Comparison of ENCODE assay signal across 2 cellular contexts in genomic region chr20:51571470-51571794, GRCh38.
A peak's percentile ranks its signal among the peaks of the same experiment; 100 is the strongest.
TF ChIP-seq lines count a peak whose summit lies in the region.

No MANE protein-coding gene starts in this region.

TF ChIP-seq in HEK293, 187 proteins besides CTCF, POLR2A, EP300 and RAD21:
- TF ChIP-seq EGR2 (tag by site-specific recombination; IDR thresholded peaks at IDR 0.05; ENCODE audit: low read depth), result no peak
- TF ChIP-seq ZNF426 (tag by site-specific recombination; IDR thresholded peaks at IDR 0.05), result no peak
- no peak for TF ChIP-seq ZNF239 (tag by site-specific recombination; IDR thresholded peaks at IDR 0.05)
- TF ChIP-seq PRDM10 (tag by site-specific recombination; IDR thresholded peaks at IDR 0.05), result no peak
- no peak for TF ChIP-seq ZNF501 (tag by site-specific recombination; IDR thresholded peaks at IDR 0.05)
- TF ChIP-seq ZNF623 (tag by site-specific recombination; IDR thresholded peaks at IDR 0.05), result peak; percentile 92
- no peak for TF ChIP-seq ZNF514 (tag by site-specific recombination; IDR thresholded peaks at IDR 0.05)
- no peak for TF ChIP-seq PATZ1 (tag by site-specific recombination; IDR thresholded peaks at IDR 0.05)

TF ChIP-seq in K562, 482 proteins besides CTCF, POLR2A, EP300 and RAD21 (continued from another document):
- peak; percentile 74 for TF ChIP-seq RBM25 (IDR thresholded peaks at IDR 0.05; ENCODE audit: low read depth, low read length, severe bottlenecking)
TF ChIP-seq in K562: peak in this region for 1.
